In genomic region chr14:78598046-78598652, GRCh38 we compare ENCODE assay signal across 8 cellular contexts.
A peak's percentile ranks its signal among the peaks of the same experiment; 100 is the strongest.
DNase-seq lines count a peak whose midpoint lies in the region; ATAC-seq and TF ChIP-seq lines count a peak whose summit lies in the region.

No MANE protein-coding gene starts in this region.

- H3K4me3 ChIP-seq in AG09309 (ENCODE audit: control insufficient read depth, low read depth, low read length) (no peak overlapping the region), liver (ENCODE audit: low read depth in 1 of 3, low read length in 3 of 3) (no peak overlapping the region)

- H3K9ac ChIP-seq in liver (ENCODE audit: low read depth in 1 of 2, low read length in 2 of 2): no peak overlapping the region

- DNase-seq in AG09309 (ENCODE audit: low read depth): no peak
- DNase-seq in NCI-H2107 treated with DMSO at 0.1 percent for 48 hours (lab: John Stamatoyannopoulos, UW; ENCODE audit: unreplicated experiment): peak; percentile 78
- DNase-seq in dermis blood vessel endothelial cell: peak; percentile 78
- DNase-seq in stimulated activated CD8-positive, alpha-beta memory T cell treated with anti-CD3 and anti-CD28 coated beads, Interleukin-2, amount 100 ng/mL, for 48 hours (ENCODE audit: low read depth in 2 of 2): peak; percentile 1 to 10

- no peaks in the 10 kb centered on the region for H3K9me3 ChIP-seq in liver (ENCODE audit: control insufficient read depth in 4 of 4, low read length in 3 of 4)

- WGBS in liver: 35% methylated on average over 10 of the region's 10 CpGs

- H3K27ac ChIP-seq in VCaP (no peak overlapping the region), liver (ENCODE audit: low read depth in 1 of 2, low read length in 2 of 2) (no peak overlapping the region)

- H3K4me1 ChIP-seq in liver (ENCODE audit: control insufficient read depth in 4 of 4, insufficient read depth in 4 of 4, low read length in 3 of 4): no peaks in the 10 kb centered on the region

- ATAC-seq in GM18505 (IDR thresholded peaks at IDR 0.05; ENCODE audit: unreplicated experiment): peak; percentile 86
- ATAC-seq in HG02884 (IDR thresholded peaks at IDR 0.05; ENCODE audit: unreplicated experiment): peak; percentile 93

- TF ChIP-seq RAD21 in liver (IDR thresholded peaks at IDR 0.05): peak; percentile 81 to 87

- TF ChIP-seq CTCF in AG09309 (IDR thresholded peaks at IDR 0.05; ENCODE audit: control insufficient read depth, insufficient read depth, low read depth, low read length, missing control alignments) (peak; percentile 94), VCaP (conservative IDR thresholded peaks at IDR 0.05) (peak; percentile 98), liver (IDR thresholded peaks at IDR 0.05; ENCODE audit: low read depth, low read length, missing input control) (peak; percentile 91)

- no peak for TF ChIP-seq POLR2A in GM18505 (IDR thresholded peaks at IDR 0.05; ENCODE audit: borderline replicate concordance, extremely low read depth, insufficient read depth, insufficient read length)

- H3K27me3 ChIP-seq in liver (ENCODE audit: control insufficient read depth in 4 of 4, insufficient read depth in 4 of 4, low read length in 3 of 4): peaks cover 0 to 2% (median 0%) of the 10 kb centered on the region in 4 donors

- H3K36me3 ChIP-seq in liver (ENCODE audit: control insufficient read depth in 4 of 4, insufficient read depth in 3 of 4, low read depth in 1 of 4, low read length in 3 of 4): no peaks in the 10 kb centered on the region

TF ChIP-seq in liver, 16 proteins besides CTCF, POLR2A, EP300 and RAD21:
- TF ChIP-seq RXRA (IDR thresholded peaks at IDR 0.05) (no peak), YY1 (IDR thresholded peaks at IDR 0.05) (no peak), HNF4G (IDR thresholded peaks at IDR 0.05) (no peak), JUND (IDR thresholded peaks at IDR 0.05) (no peak), MAX (IDR thresholded peaks at IDR 0.05) (no peak), FOXA1 (IDR thresholded peaks at IDR 0.05) (no peak), SP1 (IDR thresholded peaks at IDR 0.05) (no peak), HNF4A (conservative IDR thresholded peaks at IDR 0.05) (no peak), TAF1 (conservative IDR thresholded peaks at IDR 0.05) (no peak), ZBTB33 (IDR thresholded peaks at IDR 0.05) (no peak), NR2F2 (IDR thresholded peaks at IDR 0.05) (no peak), EGR1 (IDR thresholded peaks at IDR 0.05; ENCODE audit: low read depth in 2 of 2) (no peak), GABPA (IDR thresholded peaks at IDR 0.05 in 1 of 2, conservative IDR thresholded peaks at IDR 0.05 in 1 of 2) (no peak), FOXA2 (IDR thresholded peaks at IDR 0.05) (no peak)
- TF ChIP-seq, protein P1, sequence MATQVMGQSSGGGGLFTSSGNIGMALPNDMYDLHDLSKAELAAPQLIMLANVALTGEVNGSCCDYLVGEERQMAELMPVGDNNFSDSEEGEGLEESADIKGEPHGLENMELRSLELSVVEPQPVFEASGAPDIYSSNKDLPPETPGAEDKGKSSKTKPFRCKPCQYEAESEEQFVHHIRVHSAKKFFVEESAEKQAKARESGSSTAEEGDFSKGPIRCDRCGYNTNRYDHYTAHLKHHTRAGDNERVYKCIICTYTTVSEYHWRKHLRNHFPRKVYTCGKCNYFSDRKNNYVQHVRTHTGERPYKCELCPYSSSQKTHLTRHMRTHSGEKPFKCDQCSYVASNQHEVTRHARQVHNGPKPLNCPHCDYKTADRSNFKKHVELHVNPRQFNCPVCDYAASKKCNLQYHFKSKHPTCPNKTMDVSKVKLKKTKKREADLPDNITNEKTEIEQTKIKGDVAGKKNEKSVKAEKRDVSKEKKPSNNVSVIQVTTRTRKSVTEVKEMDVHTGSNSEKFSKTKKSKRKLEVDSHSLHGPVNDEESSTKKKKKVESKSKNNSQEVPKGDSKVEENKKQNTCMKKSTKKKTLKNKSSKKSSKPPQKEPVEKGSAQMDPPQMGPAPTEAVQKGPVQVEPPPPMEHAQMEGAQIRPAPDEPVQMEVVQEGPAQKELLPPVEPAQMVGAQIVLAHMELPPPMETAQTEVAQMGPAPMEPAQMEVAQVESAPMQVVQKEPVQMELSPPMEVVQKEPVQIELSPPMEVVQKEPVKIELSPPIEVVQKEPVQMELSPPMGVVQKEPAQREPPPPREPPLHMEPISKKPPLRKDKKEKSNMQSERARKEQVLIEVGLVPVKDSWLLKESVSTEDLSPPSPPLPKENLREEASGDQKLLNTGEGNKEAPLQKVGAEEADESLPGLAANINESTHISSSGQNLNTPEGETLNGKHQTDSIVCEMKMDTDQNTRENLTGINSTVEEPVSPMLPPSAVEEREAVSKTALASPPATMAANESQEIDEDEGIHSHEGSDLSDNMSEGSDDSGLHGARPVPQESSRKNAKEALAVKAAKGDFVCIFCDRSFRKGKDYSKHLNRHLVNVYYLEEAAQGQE (IDR thresholded peaks at IDR 0.05): no peak
- TF ChIP-seq, protein P2, sequence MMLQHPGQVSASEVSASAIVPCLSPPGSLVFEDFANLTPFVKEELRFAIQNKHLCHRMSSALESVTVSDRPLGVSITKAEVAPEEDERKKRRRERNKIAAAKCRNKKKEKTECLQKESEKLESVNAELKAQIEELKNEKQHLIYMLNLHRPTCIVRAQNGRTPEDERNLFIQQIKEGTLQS (IDR thresholded peaks at IDR 0.05): no peak
